ENCODE assay signal across 10 cellular contexts in the genomic region with DNA sequence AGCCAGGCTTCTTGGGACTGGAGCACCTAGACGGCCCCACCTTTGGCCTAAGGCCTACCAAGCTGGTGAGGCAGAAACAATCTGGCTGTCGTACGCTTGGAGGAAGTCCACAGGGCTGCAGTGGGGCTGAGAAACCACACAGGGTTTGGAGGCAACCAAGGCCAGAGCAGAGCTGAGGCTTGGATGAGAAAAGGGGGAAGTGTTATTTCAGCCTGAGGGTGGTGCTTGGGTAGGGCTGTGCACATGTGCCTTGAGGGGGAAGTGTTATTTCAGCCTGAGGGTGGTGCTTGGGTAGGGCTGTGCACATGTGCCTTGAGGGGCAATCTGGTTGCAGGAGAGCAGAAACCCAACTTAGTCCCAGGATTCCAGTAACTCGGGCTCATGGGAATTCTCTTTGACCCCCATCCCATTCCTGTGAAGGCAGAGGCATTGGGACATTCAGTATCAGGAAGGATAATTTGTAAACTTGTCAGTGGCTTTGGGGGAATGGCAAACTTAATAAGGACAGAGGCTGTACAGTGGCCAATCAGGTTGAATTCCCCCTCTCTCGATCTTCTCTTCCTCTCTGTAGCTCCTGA. TPM values are rescaled to one million over a fixed set of nuclear protein-coding genes. Genes with fewer than 3 reads are reported as not detected.
DNase-seq lines count a peak whose midpoint lies in the region; ATAC-seq, FAIRE-seq and TF ChIP-seq lines count a peak whose summit lies in the region.
"Had no signal": no experiment of that assay in that cellular context is flagged by ENCODE, and none has a peak within 500 bp of the region (broad histone marks: within the 10 kb centered on the region; RNA-seq: fewer than 3 reads in every experiment).

No MANE protein-coding gene starts in this region.

- TF ChIP-seq CTCF in SK-N-SH (IDR thresholded peaks at IDR 0.05) (no peak), LNCaP clone FGC (IDR thresholded peaks at IDR 0.05; ENCODE audit: control insufficient read depth, extremely low read depth, insufficient read depth) (no peak), lung (IDR thresholded peaks at IDR 0.05; ENCODE audit: control extremely low read depth, extremely low read depth) (no peak), prostate gland (IDR thresholded peaks at IDR 0.05) (no peak)

- H2AFZ ChIP-seq in SK-N-SH (ENCODE audit: low read depth): no peak overlapping the region

- no peaks in the 10 kb centered on the region; the same call in 1 of the 2 replicates for H4K20me1 ChIP-seq in SK-N-SH (ENCODE audit: insufficient read depth)

- POLR2A ChIA-PET in SK-N-SH (lab: Yijun Ruan, JAX): no interaction called here

- peaks cover 3% of the 10 kb centered on the region for H3K36me3 Mint-ChIP-seq in activated naive CD8-positive, alpha-beta T cell

- no peak for TF ChIP-seq RAD21 in SK-N-SH (IDR thresholded peaks at IDR 0.05; ENCODE audit: low read length)

- H3K4me1 Mint-ChIP-seq in activated naive CD8-positive, alpha-beta T cell (ENCODE audit: low read depth): peaks cover 30% of the 10 kb centered on the region

- DNase-seq in SK-N-SH (no peak), H54 (ENCODE audit: insufficient read length, low spot score) (no peak), LNCaP clone FGC (ENCODE audit: low read depth) (no peak), lung (ENCODE audit: low spot score) (no peak), NCI-H226 (no peak), prostate gland (ENCODE audit: low spot score) (no peak)

- TF ChIP-seq EP300 in SK-N-SH (IDR thresholded peaks at IDR 0.05; ENCODE audit: borderline replicate concordance in 1 of 2, low read depth in 1 of 2, low read length in 1 of 2): no peak

- H3K9ac ChIP-seq in SK-N-SH: no peak overlapping the region

- H3K4me1 ChIP-seq in SK-N-SH (ENCODE audit: control insufficient read depth in 1 of 2, insufficient read depth in 2 of 2, low read depth in 1 of 2, low read length in 1 of 2) (peaks cover 6 to 16% of the 10 kb centered on the region in 2 experiments; a peak in 1 of 4 replicates), lung (ENCODE audit: control insufficient read depth in 2 of 2, insufficient read depth in 2 of 2, low read length in 2 of 2) (peaks cover 0 to 8% of the 10 kb centered on the region in 2 donors), prostate gland (replicated peaks) (no peaks in the 10 kb centered on the region)

- intact Hi-C loops in prostate gland (cut with DNase I): no loop called here

- peak overlapping the region; percentile 94 for H3K4me2 ChIP-seq in SK-N-SH

- H3K79me2 ChIP-seq in SK-N-SH (ENCODE audit: insufficient read depth): peaks cover 6% of the 10 kb centered on the region; the same call in 1 of the 2 replicates

- H3K4me3 ChIP-seq in SK-N-SH (ENCODE audit: low read depth in 2 of 2, low read length in 1 of 2) (peak overlapping the region in 1 of 2 experiments; percentile 77; a peak in 2 of 4 replicates), LNCaP clone FGC (ENCODE audit: low read depth, low read length) (peak overlapping the region; percentile 65), lung (no peak overlapping the region), prostate gland (no peak overlapping the region)

- peak overlapping the region; percentile 78 for H3K27ac Mint-ChIP-seq in activated naive CD8-positive, alpha-beta T cell

- no peak for ATAC-seq in SK-N-SH treated with all-trans-retinoic acid at 6 μM for 48 hours
- ATAC-seq in lung (ENCODE audit: insufficient read depth, low FRiP score): peak; percentile 62

- H3K4me3 Mint-ChIP-seq in activated naive CD8-positive, alpha-beta T cell: peak overlapping the region; percentile 72

- H3K27ac ChIP-seq in SK-N-SH (ENCODE audit: low read depth in 2 of 2, low read length in 1 of 2) (no peak overlapping the region; a peak in 1 of 4 replicates), lung (ENCODE audit: low read depth in 1 of 2, low read length in 1 of 2) (no peak overlapping the region), prostate gland (no peak overlapping the region)

- H3F3A ChIP-seq in SK-N-SH (replicated peaks; ENCODE audit: insufficient read depth): no peaks in the 10 kb centered on the region

- H3K27me3 ChIP-seq in SK-N-SH (ENCODE audit: insufficient read depth) (no peaks in the 10 kb centered on the region; the same call in 1 of the 2 replicates), lung (ENCODE audit: control insufficient read depth, insufficient read depth) (peaks cover 10% of the 10 kb centered on the region), prostate gland (replicated peaks; ENCODE audit: insufficient read depth) (no peaks in the 10 kb centered on the region)
- H3K27me3 ChIP-seq: adrenal gland had no signal

- no peaks in the 10 kb centered on the region for H3K9me3 ChIP-seq in SK-N-SH
- H3K9me3 ChIP-seq in lung (ENCODE audit: control insufficient read depth in 2 of 2, insufficient read depth in 1 of 2, low read length in 1 of 2): peaks cover 0 to 3% of the 10 kb centered on the region in 2 donors
- no peaks in the 10 kb centered on the region for H3K9me3 ChIP-seq in prostate gland
- H3K9me3 ChIP-seq: adrenal gland had no signal

- H3K27me3 Mint-ChIP-seq in activated naive CD8-positive, alpha-beta T cell: peaks cover 3% of the 10 kb centered on the region

- WGBS in SK-N-SH (ENCODE audit: low lambda C conversion rate): 85% methylated on average over 5 of the region's 5 CpGs
- WGBS in lung, 2 donors: 17 to 37% methylated on average over 5 of the region's 5 CpGs
- WGBS in prostate gland: 38% methylated on average over 5 of the region's 5 CpGs

- TF ChIP-seq POLR2A in H54 (IDR thresholded peaks at IDR 0.05; ENCODE audit: low read depth, low read length) (no peak), prostate gland (IDR thresholded peaks at IDR 0.05) (no peak)

- no peaks in the 10 kb centered on the region for H3K9me2 ChIP-seq in SK-N-SH

- no peaks in the 10 kb centered on the region for H3K36me3 ChIP-seq in SK-N-SH (replicated peaks in 1 of 2; ENCODE audit: control insufficient read depth in 1 of 2, insufficient read depth in 2 of 2, low read length in 1 of 2)
- no peaks in the 10 kb centered on the region for H3K36me3 ChIP-seq in lung (ENCODE audit: control insufficient read depth in 2 of 2, insufficient read depth in 2 of 2, low read length in 2 of 2)
- no peaks in the 10 kb centered on the region for H3K36me3 ChIP-seq in prostate gland
- H3K36me3 ChIP-seq: adrenal gland had no signal

- H3K9me3 Mint-ChIP-seq in activated naive CD8-positive, alpha-beta T cell (ENCODE audit: low read depth): no peaks in the 10 kb centered on the region

- CTCF ChIA-PET in SK-N-SH (lab: Yijun Ruan, JAX): no interaction called here

- FAIRE-seq in H54 (lab: Jason Lieb, UNC): peak; percentile 11

TF ChIP-seq in SK-N-SH, 30 proteins besides CTCF, POLR2A, EP300 and RAD21 (continues in another document):
- TF ChIP-seq TCF12 (IDR thresholded peaks at IDR 0.05): no peak

TF ChIP-seq in SK-N-SH treated with all-trans-retinoic acid at 6 μM for 48 hours, 23 proteins besides CTCF, POLR2A, EP300 and RAD21:
- no peak for TF ChIP-seq RARB (CRISPR knock-in tag; IDR thresholded peaks at IDR 0.05)
- TF ChIP-seq ZNF565 (CRISPR knock-in tag; conservative IDR thresholded peaks at IDR 0.05; ENCODE audit: low read depth): no peak

RNA-seq across cellular contexts. Expression of gene FBXO41, which starts 1.0 kb away (rescaled TPM):
- 3.1 and 3.5 TPM in 2 replicates for polyA plus RNA-seq in SK-N-SH (2012; rRNA removed)
- 1.2 and 1.7 TPM in 2 replicates for polyA plus RNA-seq in SK-N-SH (2012; cell fraction: cytosol; rRNA removed)
- polyA plus RNA-seq in SK-N-SH (2012; cell fraction: nucleus; rRNA removed): 11.0 and 11.4 TPM in 2 replicates
- total RNA-seq in lung: 1 to 10 TPM in 1 of 2 donors, under 1 TPM in 1; 0.97 to 5.0 TPM
- polyA plus RNA-seq in lung: 1 to 10 TPM in 1 of 2 donors, under 1 TPM in 1; 0.93 to 2.4 TPM
- total RNA-seq in prostate gland: 1 to 10 TPM; 4.2 to 7.4 TPM

RNA-seq across cellular contexts. Expression of gene EGR4, which starts 8.1 kb away (rescaled TPM):
- polyA plus RNA-seq in SK-N-SH (2012; rRNA removed) (0.02 TPM in 1 of 2 replicates, not detected in the other), lung (under 1 TPM in 1 of 2 donors, not detected in 1; 0.30 TPM)
- polyA plus RNA-seq in SK-N-SH (2012; cell fraction: cytosol; rRNA removed): 0.01 TPM in 1 of 2 replicates, not detected in the other
- 0.05 TPM in 1 of 2 replicates, not detected in the other for polyA plus RNA-seq in SK-N-SH (2012; cell fraction: nucleus; rRNA removed)
- total RNA-seq in lung (not detected), prostate gland (10 to 100 TPM in 1 of 2 donors, not detected in 1; 11.4 TPM)
- polyA plus RNA-seq: BJ had no signal

RNA-seq across cellular contexts. Expression of gene CCT7, which starts 51.1 kb away (rescaled TPM):
- polyA plus RNA-seq in SK-N-SH (2012; rRNA removed) (369 and 405 TPM in 2 replicates), lung (100 to 1,000 TPM; 163 to 193 TPM)
- 361 and 401 TPM in 2 replicates for polyA plus RNA-seq in SK-N-SH (2012; cell fraction: cytosol; rRNA removed)
- 236 TPM in 2 replicates for polyA plus RNA-seq in SK-N-SH (2012; cell fraction: nucleus; rRNA removed)
- total RNA-seq in lung (100 to 1,000 TPM; 129 to 207 TPM), prostate gland (100 to 1,000 TPM; 206 to 242 TPM)

RNA-seq across cellular contexts. Expression of gene PRADC1, which starts 52.2 kb away (rescaled TPM):
- polyA plus RNA-seq in SK-N-SH (2012; rRNA removed): 8.5 and 9.6 TPM in 2 replicates
- polyA plus RNA-seq in SK-N-SH (2012; cell fraction: cytosol; rRNA removed): 5.1 and 7.9 TPM in 2 replicates
- polyA plus RNA-seq in SK-N-SH (2012; cell fraction: nucleus; rRNA removed): 3.3 and 3.7 TPM in 2 replicates
- total RNA-seq in lung: 10 to 100 TPM in 1 of 2 donors, 1 to 10 TPM in 1; 4.4 to 20.7 TPM
- polyA plus RNA-seq in lung: 10 to 100 TPM; 18.7 to 18.8 TPM
- 10 to 100 TPM; 21.4 to 26.3 TPM for total RNA-seq in prostate gland
